1 cellular context compared by ENCODE assay signal in genomic region chr21:31660134-31660565, GRCh38.
A peak's percentile ranks its signal among the peaks of the same experiment; 100 is the strongest.
TF ChIP-seq lines count a peak whose summit lies in the region.

No MANE protein-coding gene starts in this region.

TF ChIP-seq in HEK293, 187 proteins besides CTCF, POLR2A, EP300 and RAD21 (continued from another document):
- TF ChIP-seq ZNF707 (tag by site-specific recombination; IDR thresholded peaks at IDR 0.05) (no peak), ZNF843 (tag by site-specific recombination; IDR thresholded peaks at IDR 0.05) (no peak), ZNF2 (tag by site-specific recombination; IDR thresholded peaks at IDR 0.05) (peak; percentile 16; the same call in 1 of the 2 replicates), ZNF530 (tag by site-specific recombination; IDR thresholded peaks at IDR 0.05; ENCODE audit: low read depth) (no peak), OVOL3 (tag by site-specific recombination; IDR thresholded peaks at IDR 0.05) (no peak), ZNF561 (tag by site-specific recombination; IDR thresholded peaks at IDR 0.05; ENCODE audit: borderline replicate concordance) (no peak), SCRT2 (tag by site-specific recombination; IDR thresholded peaks at IDR 0.05) (no peak), MZF1 (tag by site-specific recombination; IDR thresholded peaks at IDR 0.05; ENCODE audit: borderline replicate concordance) (no peak), ZNF184 (tag by site-specific recombination; IDR thresholded peaks at IDR 0.05) (0 out of 2 replicates have a peak, but pooled peaks have one; percentile 35), BCL6B (tag by site-specific recombination; IDR thresholded peaks at IDR 0.05) (no peak), ZIC2 (tag by site-specific recombination; IDR thresholded peaks at IDR 0.05) (no peak), TCF7L2 (IDR thresholded peaks at IDR 0.05; ENCODE audit: borderline replicate concordance, low read depth, low read length) (no peak), ZNF677 (tag by site-specific recombination; IDR thresholded peaks at IDR 0.05) (no peak), ZFP37 (tag by site-specific recombination; IDR thresholded peaks at IDR 0.05) (no peak), ZNF223 (tag by site-specific recombination; IDR thresholded peaks at IDR 0.05) (no peak), ZBTB6 (tag by site-specific recombination; IDR thresholded peaks at IDR 0.05) (0 out of 2 replicates have a peak, but pooled peaks have one; percentile 3), ZNF660 (tag by site-specific recombination; IDR thresholded peaks at IDR 0.05) (no peak), KLF10 (tag by site-specific recombination; IDR thresholded peaks at IDR 0.05) (no peak), KLF17 (tag by site-specific recombination; IDR thresholded peaks at IDR 0.05) (no peak), ZNF292 (tag by site-specific recombination; IDR thresholded peaks at IDR 0.05; ENCODE audit: borderline replicate concordance, low read depth) (no peak), ZBTB48 (tag by site-specific recombination; IDR thresholded peaks at IDR 0.05) (0 out of 2 replicates have a peak, but pooled peaks have one; percentile 13), ZBTB11 (tag by site-specific recombination; conservative IDR thresholded peaks at IDR 0.05; ENCODE audit: low read depth) (0 out of 2 replicates have a peak, but pooled peaks have one; percentile 25), ZNF596 (tag by site-specific recombination; IDR thresholded peaks at IDR 0.05) (no peak), ZNF335 (tag by site-specific recombination; conservative IDR thresholded peaks at IDR 0.05) (peak; percentile 92), YY1 (tag by site-specific recombination; IDR thresholded peaks at IDR 0.05) (no peak), ZNF433 (tag by site-specific recombination; IDR thresholded peaks at IDR 0.05; ENCODE audit: low read depth) (no peak), ZXDB (tag by site-specific recombination; IDR thresholded peaks at IDR 0.05) (no peak)
- TF ChIP-seq, protein P1, sequence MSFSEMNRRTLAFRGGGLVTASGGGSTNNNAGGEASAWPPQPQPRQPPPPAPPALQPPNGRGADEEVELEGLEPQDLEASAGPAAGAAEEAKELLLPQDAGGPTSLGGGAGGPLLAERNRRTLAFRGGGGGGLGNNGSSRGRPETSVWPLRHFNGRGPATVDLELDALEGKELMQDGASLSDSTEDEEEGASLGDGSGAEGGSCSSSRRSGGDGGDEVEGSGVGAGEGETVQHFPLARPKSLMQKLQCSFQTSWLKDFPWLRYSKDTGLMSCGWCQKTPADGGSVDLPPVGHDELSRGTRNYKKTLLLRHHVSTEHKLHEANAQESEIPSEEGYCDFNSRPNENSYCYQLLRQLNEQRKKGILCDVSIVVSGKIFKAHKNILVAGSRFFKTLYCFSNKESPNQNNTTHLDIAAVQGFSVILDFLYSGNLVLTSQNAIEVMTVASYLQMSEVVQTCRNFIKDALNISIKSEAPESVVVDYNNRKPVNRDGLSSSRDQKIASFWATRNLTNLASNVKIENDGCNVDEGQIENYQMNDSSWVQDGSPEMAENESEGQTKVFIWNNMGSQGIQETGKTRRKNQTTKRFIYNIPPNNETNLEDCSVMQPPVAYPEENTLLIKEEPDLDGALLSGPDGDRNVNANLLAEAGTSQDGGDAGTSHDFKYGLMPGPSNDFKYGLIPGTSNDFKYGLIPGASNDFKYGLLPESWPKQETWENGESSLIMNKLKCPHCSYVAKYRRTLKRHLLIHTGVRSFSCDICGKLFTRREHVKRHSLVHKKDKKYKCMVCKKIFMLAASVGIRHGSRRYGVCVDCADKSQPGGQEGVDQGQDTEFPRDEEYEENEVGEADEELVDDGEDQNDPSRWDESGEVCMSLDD (tag by site-specific recombination; IDR thresholded peaks at IDR 0.05): no peak
- TF ChIP-seq, protein P2, sequence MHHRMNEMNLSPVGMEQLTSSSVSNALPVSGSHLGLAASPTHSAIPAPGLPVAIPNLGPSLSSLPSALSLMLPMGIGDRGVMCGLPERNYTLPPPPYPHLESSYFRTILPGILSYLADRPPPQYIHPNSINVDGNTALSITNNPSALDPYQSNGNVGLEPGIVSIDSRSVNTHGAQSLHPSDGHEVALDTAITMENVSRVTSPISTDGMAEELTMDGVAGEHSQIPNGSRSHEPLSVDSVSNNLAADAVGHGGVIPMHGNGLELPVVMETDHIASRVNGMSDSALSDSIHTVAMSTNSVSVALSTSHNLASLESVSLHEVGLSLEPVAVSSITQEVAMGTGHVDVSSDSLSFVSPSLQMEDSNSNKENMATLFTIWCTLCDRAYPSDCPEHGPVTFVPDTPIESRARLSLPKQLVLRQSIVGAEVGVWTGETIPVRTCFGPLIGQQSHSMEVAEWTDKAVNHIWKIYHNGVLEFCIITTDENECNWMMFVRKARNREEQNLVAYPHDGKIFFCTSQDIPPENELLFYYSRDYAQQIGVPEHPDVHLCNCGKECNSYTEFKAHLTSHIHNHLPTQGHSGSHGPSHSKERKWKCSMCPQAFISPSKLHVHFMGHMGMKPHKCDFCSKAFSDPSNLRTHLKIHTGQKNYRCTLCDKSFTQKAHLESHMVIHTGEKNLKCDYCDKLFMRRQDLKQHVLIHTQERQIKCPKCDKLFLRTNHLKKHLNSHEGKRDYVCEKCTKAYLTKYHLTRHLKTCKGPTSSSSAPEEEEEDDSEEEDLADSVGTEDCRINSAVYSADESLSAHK (tag by site-specific recombination; IDR thresholded peaks at IDR 0.05): no peak
- TF ChIP-seq, protein P3, sequence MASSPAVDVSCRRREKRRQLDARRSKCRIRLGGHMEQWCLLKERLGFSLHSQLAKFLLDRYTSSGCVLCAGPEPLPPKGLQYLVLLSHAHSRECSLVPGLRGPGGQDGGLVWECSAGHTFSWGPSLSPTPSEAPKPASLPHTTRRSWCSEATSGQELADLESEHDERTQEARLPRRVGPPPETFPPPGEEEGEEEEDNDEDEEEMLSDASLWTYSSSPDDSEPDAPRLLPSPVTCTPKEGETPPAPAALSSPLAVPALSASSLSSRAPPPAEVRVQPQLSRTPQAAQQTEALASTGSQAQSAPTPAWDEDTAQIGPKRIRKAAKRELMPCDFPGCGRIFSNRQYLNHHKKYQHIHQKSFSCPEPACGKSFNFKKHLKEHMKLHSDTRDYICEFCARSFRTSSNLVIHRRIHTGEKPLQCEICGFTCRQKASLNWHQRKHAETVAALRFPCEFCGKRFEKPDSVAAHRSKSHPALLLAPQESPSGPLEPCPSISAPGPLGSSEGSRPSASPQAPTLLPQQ (tag by site-specific recombination; IDR thresholded peaks at IDR 0.05): 0 out of 2 replicates have a peak, but pooled peaks have one; percentile 10
TF ChIP-seq in HEK293: peak in this region for 9.
